Comparison of ENCODE assay signal across 23 cellular contexts in the genomic region with DNA sequence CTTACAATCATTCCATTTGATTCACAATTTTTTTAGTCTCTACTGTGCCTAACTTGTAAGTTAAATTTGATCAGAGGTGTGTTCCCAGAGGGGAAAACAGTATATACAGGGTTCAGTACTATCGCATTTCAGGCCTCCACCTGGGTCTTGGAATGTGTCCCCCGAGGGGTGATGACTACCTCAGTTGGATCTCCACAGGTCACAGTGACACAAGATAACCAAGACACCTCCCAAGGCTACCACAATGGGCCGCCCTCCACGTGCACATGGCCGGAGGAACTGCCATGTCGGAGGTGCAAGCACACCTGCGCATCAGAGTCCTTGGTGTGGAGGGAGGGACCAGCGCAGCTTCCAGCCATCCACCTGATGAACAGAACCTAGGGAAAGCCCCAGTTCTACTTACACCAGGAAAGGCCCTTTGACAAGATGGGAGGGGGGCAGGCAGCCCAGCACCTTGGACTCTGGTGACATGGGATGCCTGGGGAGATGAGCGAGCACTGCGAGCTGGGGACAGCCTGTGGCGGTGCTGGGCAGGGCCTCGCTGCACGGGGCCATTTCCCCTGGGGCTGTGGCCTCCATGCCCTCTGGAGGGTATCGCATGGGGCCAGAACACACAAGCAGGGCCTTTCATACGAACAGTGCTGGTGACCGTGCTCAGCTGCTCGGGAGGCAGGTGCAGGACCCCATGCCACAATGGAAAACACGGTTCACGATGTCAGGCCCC. TPM values are rescaled to one million over a fixed set of nuclear protein-coding genes. Genes with fewer than 3 reads are reported as not detected.
"Had no signal": no experiment of that assay in that cellular context is flagged by ENCODE, and none has a peak within 500 bp of the region (broad histone marks: within the 10 kb centered on the region; RNA-seq: fewer than 3 reads in every experiment).

No MANE protein-coding gene starts in this region.

- ATAC-seq: activated CD4-positive, alpha-beta T cell treated with anti-CD3 and anti-CD28 coated beads for 36 hours; left lobe of liver; lower lobe of right lung; pancreas; stimulated activated naive CD8-positive, alpha-beta T cell treated with anti-CD3 and anti-CD28 coated beads, Interleukin-15, amount 100 ng/mL, for 72 hours had no signal

- DNase-seq: activated B cell treated with CpG ODN at 0.5 μM for 24 hours; activated CD4-positive, alpha-beta T cell treated with anti-CD3 and anti-CD28 coated beads for 36 hours; activated CD4-positive, alpha-beta T cell treated with anti-CD3 and anti-CD28 coated beads, Interleukin-2, amount 50 U/mL, for 4 hours; activated CD8-positive, alpha-beta memory T cell treated with anti-CD3 and anti-CD28 coated beads for 24 hours; activated CD8-positive, alpha-beta memory T cell treated with anti-CD3 and anti-CD28 coated beads, Interleukin-2, amount 50 U/mL, for 4 hours; activated naive CD4-positive, alpha-beta T cell; activated T-cell treated with anti-CD3 and anti-CD28 coated beads, Interleukin-2, amount 50 U/mL, for 24 hours; adrenal gland; central memory CD4-positive, alpha-beta T cell; kidney; lower lobe of right lung; naive B cell; pancreas; psoas muscle; stimulated activated naive CD8-positive, alpha-beta T cell treated with anti-CD3 and anti-CD28 coated beads, Interleukin-15, amount 100 ng/mL, for 72 hours; T-helper 1 cell; T-helper 9 cell; tibial artery had no signal

- H3K9me3 Mint-ChIP-seq: activated B cell treated with CpG ODN at 0.5 μM for 24 hours; activated T-cell treated with anti-CD3 and anti-CD28 coated beads, Interleukin-2, amount 50 U/mL, for 24 hours; activated T-helper 2 cell treated with anti-CD3 and anti-CD28 coated beads, Interferon-gamma antibody, Interleukin-2, Interleukin-4, amounts not matched to agents 10 μg/mL and 5 μg/mL and 100 μg/mL, durations not matched to agents 14 hours and 24 hours and 36 hours; naive B cell; stimulated activated naive CD8-positive, alpha-beta T cell treated with anti-CD3 and anti-CD28 coated beads, Interleukin-15, amount 100 ng/mL, for 72 hours had no signal

- H3K4me3 Mint-ChIP-seq: activated B cell treated with CpG ODN at 0.5 μM for 24 hours; activated CD4-positive, alpha-beta T cell treated with anti-CD3 and anti-CD28 coated beads for 36 hours; activated naive CD8-positive, alpha-beta T cell; activated T-cell treated with anti-CD3 and anti-CD28 coated beads, Interleukin-2, amount 50 U/mL, for 24 hours; stimulated activated naive CD8-positive, alpha-beta T cell treated with anti-CD3 and anti-CD28 coated beads, Interleukin-15, amount 100 ng/mL, for 72 hours had no signal

- H3K27ac Mint-ChIP-seq: activated B cell treated with CpG ODN at 0.5 μM for 24 hours; activated naive CD8-positive, alpha-beta T cell; activated T-cell treated with anti-CD3 and anti-CD28 coated beads, Interleukin-2, amount 50 U/mL, for 24 hours; activated T-helper 2 cell treated with anti-CD3 and anti-CD28 coated beads, Interferon-gamma antibody, Interleukin-2, Interleukin-4, amounts not matched to agents 10 μg/mL and 5 μg/mL and 100 μg/mL, durations not matched to agents 14 hours and 24 hours and 36 hours had no signal

- H3K36me3 Mint-ChIP-seq: activated naive CD8-positive, alpha-beta T cell; naive B cell had no signal

- H3K27me3 Mint-ChIP-seq: activated B cell treated with CpG ODN at 0.5 μM for 24 hours; activated CD4-positive, alpha-beta T cell treated with anti-CD3 and anti-CD28 coated beads for 36 hours; activated naive CD8-positive, alpha-beta T cell; activated T-cell treated with anti-CD3 and anti-CD28 coated beads, Interleukin-2, amount 50 U/mL, for 24 hours; naive B cell; stimulated activated naive CD8-positive, alpha-beta T cell treated with anti-CD3 and anti-CD28 coated beads, Interleukin-15, amount 100 ng/mL, for 72 hours had no signal

RNA-seq across cellular contexts. Expression of gene PDIA2, which starts 33.9 kb away (rescaled TPM):
- total RNA-seq: activated B cell treated with CpG ODN at 0.5 μM for 24 hours; activated CD4-positive, alpha-beta T cell treated with anti-CD3 and anti-CD28 coated beads for 36 hours; activated T-helper 2 cell treated with anti-CD3 and anti-CD28 coated beads, Interferon-gamma antibody, Interleukin-2, Interleukin-4, amounts not matched to agents 10 μg/mL and 5 μg/mL and 100 μg/mL, durations not matched to agents 14 hours and 24 hours and 36 hours; ascending aorta; kidney; lower lobe of right lung had no signal

RNA-seq across cellular contexts. Expression of gene ARHGDIG, which starts 36.5 kb away (rescaled TPM):
- total RNA-seq: activated B cell treated with CpG ODN at 0.5 μM for 24 hours; activated CD4-positive, alpha-beta T cell treated with anti-CD3 and anti-CD28 coated beads for 36 hours; ascending aorta; fibroblast of villous mesenchyme; lower lobe of right lung had no signal

RNA-seq across cellular contexts. Expression of gene RGS11, which starts 41.2 kb away (rescaled TPM):
- total RNA-seq: activated B cell treated with CpG ODN at 0.5 μM for 24 hours had no signal
